Comparison of ENCODE assay signal across 8 cellular contexts in genomic region chr19:1064661-1065605, GRCh38. TPM values are rescaled to one million over a fixed set of nuclear protein-coding genes. Genes with fewer than 3 reads are reported as not detected.
DNase-seq lines count a peak whose midpoint lies in the region; ATAC-seq, FAIRE-seq and TF ChIP-seq lines count a peak whose summit lies in the region.

No MANE protein-coding gene starts in this region.

- ATAC-seq in Right ventricle myocardium inferior (peak; percentile 73), GM19035 (IDR thresholded peaks at IDR 0.05; ENCODE audit: unreplicated experiment) (no peak)

- TF ChIP-seq CTCF in BE2C (IDR thresholded peaks at IDR 0.05; ENCODE audit: low read depth, low read length) (peak; percentile 62), retinal pigment epithelial cell (conservative IDR thresholded peaks at IDR 0.05; ENCODE audit: low read depth, low read length) (peak; percentile 69)

- H3K9me3 ChIP-seq in BE2C (peaks cover 7% of the 10 kb centered on the region; the same call in 1 of the 2 replicates), SJCRH30 (replicated peaks) (0 out of 2 replicates have a peak, but pooled peaks cover 3% of the 10 kb centered on the region)

- no peak for TF ChIP-seq POLR2A in H54 (IDR thresholded peaks at IDR 0.05; ENCODE audit: low read depth, low read length)

- no peaks in the 10 kb centered on the region for H3K36me3 ChIP-seq in BE2C
- H3K36me3 ChIP-seq in SJCRH30 = no peaks in the 10 kb centered on the region

- peaks cover 26% of the 10 kb centered on the region for H3K36me3 Mint-ChIP-seq in activated naive CD4-positive, alpha-beta T cell treated with anti-CD3 and anti-CD28 coated beads, Interleukin-2, amount 10 ng/mL, durations not matched to agents 7 days and 5 days

- H3K27me3 ChIP-seq in BE2C = peaks cover 43% of the 10 kb centered on the region
- H3K27me3 ChIP-seq in SJCRH30 = peaks cover 16% of the 10 kb centered on the region; the same call in 1 of the 2 replicates

- peaks cover 46% of the 10 kb centered on the region for H3K4me1 Mint-ChIP-seq in activated naive CD4-positive, alpha-beta T cell treated with anti-CD3 and anti-CD28 coated beads, Interleukin-2, amount 10 ng/mL, durations not matched to agents 7 days and 5 days

- H3K4me3 ChIP-seq in BE2C (ENCODE audit: low read depth, low read length) (no peak overlapping the region), retinal pigment epithelial cell (ENCODE audit: low read length) (no peak overlapping the region), SJCRH30 (no peak overlapping the region)

- intact Hi-C loops in Right ventricle myocardium inferior (cut with DNase I) = no loop called here

- no peak overlapping the region for H3K27ac ChIP-seq in SJCRH30

- peak overlapping the region; percentile 86 for H3K27ac Mint-ChIP-seq in activated naive CD4-positive, alpha-beta T cell treated with anti-CD3 and anti-CD28 coated beads, Interleukin-2, amount 10 ng/mL, durations not matched to agents 7 days and 5 days

- DNase-seq in BE2C (peak; percentile 78), H54 (ENCODE audit: insufficient read length, low spot score) (peak; percentile 86), RPMI7951 (ENCODE audit: low read depth) (peak; percentile 66), Right ventricle myocardium inferior (ENCODE audit: missing footprints) (peak; percentile 88), retinal pigment epithelial cell (ENCODE audit: low read depth) (no peak), SJCRH30 (no peak)
- DNase-seq in activated naive CD4-positive, alpha-beta T cell treated with anti-CD3 and anti-CD28 coated beads, Interleukin-2, amount 10 ng/mL, durations not matched to agents 7 days and 5 days = peak; percentile 81

- CTCF ChIA-PET in activated naive CD4-positive, alpha-beta T cell treated with anti-CD3 and anti-CD28 coated beads, Interleukin-2, amount 10 ng/mL, durations not matched to agents 7 days and 5 days (lab: Charles Lee) = interaction anchor here (0.7 to 1.6 kb wide), 11 partner anchors 8 to 39 kb away, joined by 3 to 10 read pairs (median 4); partner anchors contain the start of genes ABCA7 and CNN2

- FAIRE-seq in H54 (lab: Jason Lieb, UNC) = no peak

- peak overlapping the region; percentile 73 for H3K4me3 Mint-ChIP-seq in activated naive CD4-positive, alpha-beta T cell treated with anti-CD3 and anti-CD28 coated beads, Interleukin-2, amount 10 ng/mL, durations not matched to agents 7 days and 5 days

- no peaks in the 10 kb centered on the region for H3K27me3 Mint-ChIP-seq in activated naive CD4-positive, alpha-beta T cell treated with anti-CD3 and anti-CD28 coated beads, Interleukin-2, amount 10 ng/mL, durations not matched to agents 7 days and 5 days

- peaks cover 3% of the 10 kb centered on the region for H3K9me3 Mint-ChIP-seq in activated naive CD4-positive, alpha-beta T cell treated with anti-CD3 and anti-CD28 coated beads, Interleukin-2, amount 10 ng/mL, durations not matched to agents 7 days and 5 days

- H3K4me1 ChIP-seq in BE2C (no peaks in the 10 kb centered on the region; the same call in 1 of the 2 replicates), SJCRH30 (peaks cover 12% of the 10 kb centered on the region; the same call in 1 of the 2 replicates)

RNA-seq across cellular contexts. Expression of gene ARHGAP45, which starts 2.0 kb away (rescaled TPM):
- polyA plus RNA-seq in BE2C (2012; ENCODE audit: insufficient read depth, insufficient read length, low read depth) = 31.2 TPM
- 0.98 and 1.3 TPM in 2 replicates for total RNA-seq in RPMI7951 (2014; rRNA removed; shearing (Covaris generic))
- total RNA-seq in Right ventricle myocardium inferior = 6.6 TPM
- total RNA-seq in SJCRH30 (2014; rRNA removed; shearing (Covaris generic)) = 2.9 TPM in 2 replicates

RNA-seq across cellular contexts. Expression of gene ABCA7, which starts 25.0 kb away (rescaled TPM):
- polyA plus RNA-seq in BE2C (2012; ENCODE audit: insufficient read depth, insufficient read length, low read depth) = 16.4 TPM
- total RNA-seq in RPMI7951 (2014; rRNA removed; shearing (Covaris generic)) = 1.5 and 3.4 TPM in 2 replicates
- total RNA-seq in Right ventricle myocardium inferior = 7.7 TPM
- total RNA-seq in SJCRH30 (2014; rRNA removed; shearing (Covaris generic)) = 7.8 and 11.0 TPM in 2 replicates

RNA-seq across cellular contexts. Expression of gene POLR2E, which starts 30.2 kb away (rescaled TPM):
- 824 TPM for polyA plus RNA-seq in BE2C (2012; ENCODE audit: insufficient read depth, insufficient read length, low read depth)
- 128 and 158 TPM in 2 replicates for total RNA-seq in RPMI7951 (2014; rRNA removed; shearing (Covaris generic))
- total RNA-seq in Right ventricle myocardium inferior = 142 TPM
- total RNA-seq in SJCRH30 (2014; rRNA removed; shearing (Covaris generic)) = 176 and 183 TPM in 2 replicates

RNA-seq across cellular contexts. Expression of gene CNN2, which starts 38.5 kb away (rescaled TPM):
- 3.0 TPM for polyA plus RNA-seq in BE2C (2012; ENCODE audit: insufficient read depth, insufficient read length, low read depth)
- total RNA-seq in RPMI7951 (2014; rRNA removed; shearing (Covaris generic)) = 179 and 199 TPM in 2 replicates
- total RNA-seq in Right ventricle myocardium inferior = 69.3 TPM
- 87.2 and 91.4 TPM in 2 replicates for total RNA-seq in SJCRH30 (2014; rRNA removed; shearing (Covaris generic))

RNA-seq across cellular contexts. Expression of gene GPX4, which starts 38.9 kb away (rescaled TPM):
- 790 TPM for polyA plus RNA-seq in BE2C (2012; ENCODE audit: insufficient read depth, insufficient read length, low read depth)
- total RNA-seq in RPMI7951 (2014; rRNA removed; shearing (Covaris generic)) = 386 and 470 TPM in 2 replicates
- 361 TPM for total RNA-seq in Right ventricle myocardium inferior
- 232 and 290 TPM in 2 replicates for total RNA-seq in SJCRH30 (2014; rRNA removed; shearing (Covaris generic))

Comparison
In these comparisons a context has a peak if more than half of its experiments do, and no peak if none do; other contexts are left out.
1. DNase-seq: peak in BE2C (single experiment), H54 (single experiment), RPMI7951 (single experiment), activated naive CD4-positive, alpha-beta T cell treated with anti-CD3 and anti-CD28 coated beads, Interleukin-2, amount 10 ng/mL, durations not matched to agents 7 days and 5 days (single experiment) and Right ventricle myocardium inferior (single experiment); none in retinal pigment epithelial cell (single experiment) and SJCRH30 (0 of 2).